7 cellular contexts compared by ENCODE assay signal in the genomic region with DNA sequence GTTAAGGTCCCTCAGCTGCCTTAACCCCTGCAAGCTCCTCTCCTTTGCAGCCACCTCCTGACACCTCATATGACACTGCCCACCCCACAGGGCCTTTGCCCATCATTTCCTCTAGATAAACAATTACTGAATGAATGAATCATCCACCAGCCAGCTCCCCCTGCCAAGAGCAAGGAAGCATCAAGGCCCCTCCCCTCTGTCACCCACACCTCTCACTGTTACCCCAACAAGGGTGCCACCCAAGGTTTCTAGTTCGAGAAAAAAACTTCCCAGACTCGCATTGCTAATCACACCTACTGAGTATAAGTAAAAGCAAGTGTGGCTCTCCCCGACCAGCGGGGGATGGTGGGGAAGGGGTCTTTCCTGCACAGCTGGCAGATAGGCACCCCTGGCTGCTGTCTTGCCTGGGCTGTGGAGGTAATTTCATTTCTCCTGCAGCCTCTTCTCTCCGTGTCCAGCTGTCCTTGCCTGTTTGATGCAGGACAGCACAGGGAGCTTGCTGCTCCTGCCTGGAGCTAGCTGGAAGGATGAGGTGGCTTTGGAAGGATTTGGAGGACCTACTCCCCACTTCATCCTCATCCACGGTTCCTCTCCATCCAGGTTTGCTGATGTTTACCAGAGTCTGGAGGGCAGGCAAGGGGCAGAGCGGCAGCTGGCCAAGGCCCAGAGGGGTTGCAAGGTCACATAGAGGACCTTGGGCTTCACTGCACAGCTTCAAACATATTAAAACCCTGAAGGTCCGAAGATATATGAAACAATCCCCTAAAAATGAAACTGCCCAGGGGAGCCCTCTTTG. TPM values are rescaled to one million over a fixed set of nuclear protein-coding genes. Genes with fewer than 3 reads are reported as not detected.
DNase-seq lines count a peak whose midpoint lies in the region; ATAC-seq and TF ChIP-seq lines count a peak whose summit lies in the region.

No MANE protein-coding gene starts in this region.

- CTCF ChIA-PET in activated CD8-positive, alpha-beta T cell treated with anti-CD3 and anti-CD28 coated beads, Interleukin-2, amount 10 ng/mL, durations not matched to agents 7 days and 5 days (lab: Charles Lee) = interaction anchor here (0.5 to 2.5 kb wide), 11 partner anchors 14 to 576 kb away, joined by 3 to 12 read pairs (median 3); a partner anchor contains a TSS

- no peaks in the 10 kb centered on the region for H3K36me3 Mint-ChIP-seq in activated CD8-positive, alpha-beta T cell treated with anti-CD3 and anti-CD28 coated beads, Interleukin-2, amount 10 ng/mL, durations not matched to agents 7 days and 5 days (ENCODE audit: low read depth)

- peaks cover 60% of the 10 kb centered on the region for H3K4me1 Mint-ChIP-seq in activated CD8-positive, alpha-beta T cell treated with anti-CD3 and anti-CD28 coated beads, Interleukin-2, amount 10 ng/mL, durations not matched to agents 7 days and 5 days (ENCODE audit: low read depth)

- no peak overlapping the region for H3K4me3 Mint-ChIP-seq in activated CD8-positive, alpha-beta T cell treated with anti-CD3 and anti-CD28 coated beads, Interleukin-2, amount 10 ng/mL, durations not matched to agents 7 days and 5 days

- H3K4me3 ChIP-seq in NB4 (ENCODE audit: low read depth, low read length) = no peak overlapping the region

- POLR2A ChIA-PET in activated CD8-positive, alpha-beta T cell treated with anti-CD3 and anti-CD28 coated beads, Interleukin-2, amount 10 ng/mL, durations not matched to agents 7 days and 5 days (lab: Charles Lee) = interaction anchor here (0.8 to 4.7 kb wide), 7 partner anchors 10 to 52 kb away, joined by 3 to 30 read pairs (median 6); a partner anchor contains a TSS

- no peaks in the 10 kb centered on the region for H3K9me3 Mint-ChIP-seq in activated CD8-positive, alpha-beta T cell treated with anti-CD3 and anti-CD28 coated beads, Interleukin-2, amount 10 ng/mL, durations not matched to agents 7 days and 5 days (ENCODE audit: insufficient read depth)

- no peaks in the 10 kb centered on the region for H3K27me3 Mint-ChIP-seq in activated CD8-positive, alpha-beta T cell treated with anti-CD3 and anti-CD28 coated beads, Interleukin-2, amount 10 ng/mL, durations not matched to agents 7 days and 5 days (ENCODE audit: low read depth)

- peak; percentile 57 for ATAC-seq in activated CD8-positive, alpha-beta T cell treated with anti-CD3 and anti-CD28 coated beads, Interleukin-2, amount 10 ng/mL, durations not matched to agents 7 days and 5 days
- ATAC-seq in GM21576 (IDR thresholded peaks at IDR 0.05; ENCODE audit: unreplicated experiment) = no peak
- no peak for ATAC-seq in HG02623 (IDR thresholded peaks at IDR 0.05; ENCODE audit: unreplicated experiment)

- no peak for TF ChIP-seq CTCF in NB4 (IDR thresholded peaks at IDR 0.05; ENCODE audit: low read depth, low read length)

- H3K27ac Mint-ChIP-seq in activated CD8-positive, alpha-beta T cell treated with anti-CD3 and anti-CD28 coated beads, Interleukin-2, amount 10 ng/mL, durations not matched to agents 7 days and 5 days = peak overlapping the region; percentile 75

- DNase-seq in NB4 (ENCODE audit: low read depth) (peak; percentile 68), glomerular visceral epithelial cell (ENCODE audit: extremely low spot score) (peak; percentile 76), SW 1271 (lab: John Stamatoyannopoulos, UW) (no peak)
- peak; percentile 53 for DNase-seq in activated CD8-positive, alpha-beta T cell treated with anti-CD3 and anti-CD28 coated beads, Interleukin-2, amount 10 ng/mL, durations not matched to agents 7 days and 5 days
- DNase-seq in stimulated activated CD8-positive, alpha-beta memory T cell treated with anti-CD3 and anti-CD28 coated beads, Interleukin-4, amount 100 ng/mL, for 48 hours = peak; percentile 65

- TF ChIP-seq POLR2A in NB4 (IDR thresholded peaks at IDR 0.05; ENCODE audit: extremely low read depth, insufficient read length) = no peak

RNA-seq across cellular contexts. Expression of a gene that starts 33.1 kb away (rescaled TPM):
- 100 to 1,000 TPM; 226 to 234 TPM for total RNA-seq in activated CD8-positive, alpha-beta T cell treated with anti-CD3 and anti-CD28 coated beads, Interleukin-2, amount 10 ng/mL, durations not matched to agents 7 days and 5 days

Comparison
In these comparisons a context has a peak if more than half of its experiments do, and no peak if none do; other contexts are left out.
1. DNase-seq: peak in NB4 (single experiment), activated CD8-positive, alpha-beta T cell treated with anti-CD3 and anti-CD28 coated beads, Interleukin-2, amount 10 ng/mL, durations not matched to agents 7 days and 5 days (single experiment), glomerular visceral epithelial cell (single experiment) and stimulated activated CD8-positive, alpha-beta memory T cell treated with anti-CD3 and anti-CD28 coated beads, Interleukin-4, amount 100 ng/mL, for 48 hours (single experiment); none in SW 1271 (0 of 2).